In the genomic region with DNA sequence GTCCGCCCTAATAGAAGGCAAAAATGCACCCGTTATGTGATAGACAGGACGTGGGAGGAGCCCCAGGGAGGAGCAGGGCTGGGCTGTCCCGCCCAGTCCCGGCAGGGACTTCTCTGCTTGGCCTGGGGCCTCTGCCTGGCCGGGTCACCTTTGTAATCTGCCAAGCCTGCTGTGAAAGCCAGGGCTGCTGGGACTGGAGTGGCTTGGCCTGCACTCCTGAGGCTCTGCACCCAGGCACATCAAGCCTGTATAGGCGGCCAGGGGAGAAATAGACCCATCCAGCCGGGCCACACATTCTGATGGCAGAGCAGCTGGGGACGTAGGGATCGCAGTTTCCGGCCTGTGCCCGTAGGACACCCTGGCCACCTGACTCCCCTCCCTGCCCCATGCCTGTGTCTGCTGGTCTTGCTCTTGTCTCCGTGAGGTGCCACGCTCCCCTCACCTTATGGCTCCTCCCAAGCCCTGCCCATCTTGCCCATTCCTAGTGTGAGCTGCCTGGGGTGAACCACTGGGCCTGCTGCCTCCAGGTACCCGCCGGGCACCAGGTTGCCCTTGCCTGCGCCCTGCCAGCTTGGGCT, we compare ENCODE assay signal across 2 cellular contexts.
TF ChIP-seq lines count a peak whose summit lies in the region.

No MANE protein-coding gene starts in this region.

TF ChIP-seq in IMR-90, 13 proteins besides CTCF, POLR2A, EP300 and RAD21:
- TF ChIP-seq RCOR1 (IDR thresholded peaks at IDR 0.05; ENCODE audit: insufficient replicate concordance, low read length) (no peak), CEBPB (IDR thresholded peaks at IDR 0.05; ENCODE audit: low read depth, low read length) (no peak)

TF ChIP-seq in HepG2, 621 proteins besides CTCF, POLR2A, EP300 and RAD21:
- TF ChIP-seq, protein P1, sequence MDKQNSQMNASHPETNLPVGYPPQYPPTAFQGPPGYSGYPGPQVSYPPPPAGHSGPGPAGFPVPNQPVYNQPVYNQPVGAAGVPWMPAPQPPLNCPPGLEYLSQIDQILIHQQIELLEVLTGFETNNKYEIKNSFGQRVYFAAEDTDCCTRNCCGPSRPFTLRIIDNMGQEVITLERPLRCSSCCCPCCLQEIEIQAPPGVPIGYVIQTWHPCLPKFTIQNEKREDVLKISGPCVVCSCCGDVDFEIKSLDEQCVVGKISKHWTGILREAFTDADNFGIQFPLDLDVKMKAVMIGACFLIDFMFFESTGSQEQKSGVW (CRISPR knock-in tag; IDR thresholded peaks at IDR 0.05; ENCODE audit: borderline replicate concordance), result no peak
- peak; percentile 8; the same call in 1 of the 2 replicates for TF ChIP-seq POLR2AphosphoS5 (IDR thresholded peaks at IDR 0.05; ENCODE audit: low read depth, low read length)
- peak; percentile 61 for TF ChIP-seq AGO2 (optimal IDR thresholded peaks at IDR 0.05; ENCODE audit: low read depth, low read length)
- TF ChIP-seq SP5 (CRISPR knock-in tag; IDR thresholded peaks at IDR 0.05; ENCODE audit: borderline replicate concordance, low read depth), result peak; percentile 81; the same call in 1 of the 2 replicates
- TF ChIP-seq, protein P2, sequence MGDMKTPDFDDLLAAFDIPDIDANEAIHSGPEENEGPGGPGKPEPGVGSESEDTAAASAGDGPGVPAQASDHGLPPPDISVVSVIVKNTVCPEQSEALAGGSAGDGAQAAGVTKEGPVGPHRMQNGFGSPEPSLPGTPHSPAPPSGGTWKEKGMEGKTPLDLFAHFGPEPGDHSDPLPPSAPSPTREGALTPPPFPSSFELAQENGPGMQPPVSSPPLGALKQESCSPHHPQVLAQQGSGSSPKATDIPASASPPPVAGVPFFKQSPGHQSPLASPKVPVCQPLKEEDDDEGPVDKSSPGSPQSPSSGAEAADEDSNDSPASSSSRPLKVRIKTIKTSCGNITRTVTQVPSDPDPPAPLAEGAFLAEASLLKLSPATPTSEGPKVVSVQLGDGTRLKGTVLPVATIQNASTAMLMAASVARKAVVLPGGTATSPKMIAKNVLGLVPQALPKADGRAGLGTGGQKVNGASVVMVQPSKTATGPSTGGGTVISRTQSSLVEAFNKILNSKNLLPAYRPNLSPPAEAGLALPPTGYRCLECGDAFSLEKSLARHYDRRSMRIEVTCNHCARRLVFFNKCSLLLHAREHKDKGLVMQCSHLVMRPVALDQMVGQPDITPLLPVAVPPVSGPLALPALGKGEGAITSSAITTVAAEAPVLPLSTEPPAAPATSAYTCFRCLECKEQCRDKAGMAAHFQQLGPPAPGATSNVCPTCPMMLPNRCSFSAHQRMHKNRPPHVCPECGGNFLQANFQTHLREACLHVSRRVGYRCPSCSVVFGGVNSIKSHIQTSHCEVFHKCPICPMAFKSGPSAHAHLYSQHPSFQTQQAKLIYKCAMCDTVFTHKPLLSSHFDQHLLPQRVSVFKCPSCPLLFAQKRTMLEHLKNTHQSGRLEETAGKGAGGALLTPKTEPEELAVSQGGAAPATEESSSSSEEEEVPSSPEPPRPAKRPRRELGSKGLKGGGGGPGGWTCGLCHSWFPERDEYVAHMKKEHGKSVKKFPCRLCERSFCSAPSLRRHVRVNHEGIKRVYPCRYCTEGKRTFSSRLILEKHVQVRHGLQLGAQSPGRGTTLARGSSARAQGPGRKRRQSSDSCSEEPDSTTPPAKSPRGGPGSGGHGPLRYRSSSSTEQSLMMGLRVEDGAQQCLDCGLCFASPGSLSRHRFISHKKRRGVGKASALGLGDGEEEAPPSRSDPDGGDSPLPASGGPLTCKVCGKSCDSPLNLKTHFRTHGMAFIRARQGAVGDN (CRISPR knock-in tag; IDR thresholded peaks at IDR 0.05), result peak; percentile 27; the same call in 1 of the 2 replicates
